In the genomic region with DNA sequence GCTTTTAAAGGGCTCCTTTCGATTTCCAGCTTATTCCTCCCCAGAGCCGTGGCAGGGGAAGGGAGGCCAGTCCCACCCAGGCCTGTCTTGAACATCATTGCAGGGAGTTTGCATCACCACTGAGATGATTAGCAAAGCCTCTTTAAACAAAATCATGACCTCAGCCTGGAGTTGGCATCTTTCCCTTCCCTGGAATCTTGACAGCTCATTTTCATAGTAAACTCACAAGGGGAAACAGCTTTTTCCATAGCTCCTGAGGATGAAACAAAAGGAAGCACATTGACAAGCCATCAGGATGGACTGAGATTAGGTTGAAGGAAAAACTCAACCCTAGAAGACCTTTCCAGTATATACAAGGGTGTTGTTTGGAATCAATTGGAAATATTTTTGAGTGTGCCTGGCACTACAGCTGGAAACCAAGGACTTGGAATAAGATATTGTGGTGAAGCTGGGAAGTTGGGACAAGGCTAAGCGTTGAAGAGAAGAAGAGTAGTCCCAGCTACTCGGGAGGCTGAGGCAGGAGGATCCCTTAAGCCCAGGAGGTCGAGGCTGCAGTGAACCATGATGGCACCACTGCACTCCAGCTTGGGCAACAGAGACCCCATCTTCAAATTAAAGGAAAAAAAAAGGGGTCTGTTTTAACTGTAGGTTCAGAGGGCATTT, we compare ENCODE assay signal across 10 cellular contexts. TPM values are rescaled to one million over a fixed set of nuclear protein-coding genes. Genes with fewer than 3 reads are reported as not detected.
DNase-seq lines count a peak whose midpoint lies in the region; ATAC-seq and TF ChIP-seq lines count a peak whose summit lies in the region.
"Had no signal": no experiment of that assay in that cellular context is flagged by ENCODE, and none has a peak within 500 bp of the region (broad histone marks: within the 10 kb centered on the region; RNA-seq: fewer than 3 reads in every experiment).

No MANE protein-coding gene starts in this region.

- ATAC-seq in WTC11, result no peak
- no peak for ATAC-seq in HG02798 (IDR thresholded peaks at IDR 0.05; ENCODE audit: poor library complexity, unreplicated experiment)
- ATAC-seq: GM12878 had no signal

- H3K9me3 Mint-ChIP-seq in WTC11, result 0 out of 2 replicates have a peak, but pooled peaks cover 5% of the 10 kb centered on the region
- H3K9me3 Mint-ChIP-seq: activated T-cell treated with anti-CD3 and anti-CD28 coated beads, Interleukin-2, amount 50 U/mL, for 24 hours had no signal

- peaks cover 8% of the 10 kb centered on the region for H3K4me1 Mint-ChIP-seq in WTC11

- CTCF ChIA-PET in WTC11 (lab: Charles Lee), result interaction anchor here (1.3 kb wide), 1 partner anchor 18 kb away, joined by 4 read pairs; no protein-coding TSS in a partner anchor

- DNase-seq in EH (ENCODE audit: low read depth) (peak; percentile 100), WTC11 (ENCODE audit: low spot score) (no peak), cardiac septum (ENCODE audit: low spot score) (peak; percentile 84), renal cortical epithelial cell (ENCODE audit: low read depth) (peak; percentile 92), germinal center (ENCODE audit: low spot score) (no peak), NCI-H2196 (lab: John Stamatoyannopoulos, UW; ENCODE audit: unreplicated experiment) (no peak), COR-L47 (lab: John Stamatoyannopoulos, UW) (no peak)
- DNase-seq: activated T-cell treated with anti-CD3 and anti-CD28 coated beads, Interleukin-2, amount 50 U/mL, for 24 hours had no signal

- no peak overlapping the region for H3K4me3 Mint-ChIP-seq in WTC11
- H3K4me3 Mint-ChIP-seq: activated T-cell treated with anti-CD3 and anti-CD28 coated beads, Interleukin-2, amount 50 U/mL, for 24 hours had no signal

- intact Hi-C loops in cardiac septum (cut with DNase I), result no loop called here

- POLR2A ChIA-PET in WTC11 (lab: Charles Lee), result no interaction called here

- peaks cover 29% of the 10 kb centered on the region for H3K27me3 Mint-ChIP-seq in WTC11 (ENCODE audit: low read depth)

- no peaks in the 10 kb centered on the region for H3K36me3 Mint-ChIP-seq in WTC11

- H3K27ac Mint-ChIP-seq in WTC11, result no peak overlapping the region
- H3K27ac Mint-ChIP-seq: activated T-cell treated with anti-CD3 and anti-CD28 coated beads, Interleukin-2, amount 50 U/mL, for 24 hours had no signal

- TF ChIP-seq CTCF in WTC11 (IDR thresholded peaks at IDR 0.05), result no peak

TF ChIP-seq in WTC11, 78 proteins besides CTCF, POLR2A, EP300 and RAD21:
- TF ChIP-seq TEAD4 (CRISPR knock-in tag; IDR thresholded peaks at IDR 0.05) (no peak), TCF7 (CRISPR knock-in tag; IDR thresholded peaks at IDR 0.05; ENCODE audit: low read depth) (no peak), SOX15 (CRISPR knock-in tag; IDR thresholded peaks at IDR 0.05) (no peak), GABPB1 (CRISPR knock-in tag; IDR thresholded peaks at IDR 0.05) (peak; percentile 91)

RNA-seq across cellular contexts. Expression of a gene that starts 3.1 kb away (rescaled TPM):
- total RNA-seq in WTC11 (2021) (14.7 to 17.5 TPM (median 15.2 TPM) in 3 replicates), cardiac septum (37.8 TPM), renal cortical epithelial cell (28.3 and 37.0 TPM in 2 replicates)

RNA-seq across cellular contexts. Expression of a gene that starts 35.2 kb away (rescaled TPM):
- total RNA-seq in WTC11 (2021), result 2.6 to 3.6 TPM (median 3.4 TPM) in 3 replicates
- 3.5 TPM for total RNA-seq in cardiac septum
- total RNA-seq in renal cortical epithelial cell, result 1.0 and 2.4 TPM in 2 replicates

RNA-seq across cellular contexts. Expression of a gene that starts 35.6 kb away (rescaled TPM):
- total RNA-seq in WTC11 (2021) (6.8 to 9.2 TPM (median 6.9 TPM) in 3 replicates), cardiac septum (83.2 TPM), renal cortical epithelial cell (11.1 and 22.0 TPM in 2 replicates)

Comparison
In these comparisons a context has a peak if more than half of its experiments do, and no peak if none do; other contexts are left out.
1. DNase-seq: peak in EH (single experiment), cardiac septum (single experiment) and renal cortical epithelial cell (single experiment); none in WTC11 (single experiment), germinal center (single experiment), NCI-H2196 (single experiment) and COR-L47 (single experiment).